8 cellular contexts compared by ENCODE assay signal in genomic region chr13:110907951-110908898, GRCh38. TPM values are rescaled to one million over a fixed set of nuclear protein-coding genes. Genes with fewer than 3 reads are reported as not detected.
DNase-seq lines count a peak whose midpoint lies in the region; ATAC-seq and TF ChIP-seq lines count a peak whose summit lies in the region.
"Had no signal": no experiment of that assay in that cellular context is flagged by ENCODE, and none has a peak within 500 bp of the region (broad histone marks: within the 10 kb centered on the region; RNA-seq: fewer than 3 reads in every experiment).

No MANE protein-coding gene starts in this region.

- 19 to 59% methylated on average over 9 of the region's 9 CpGs for WGBS in sigmoid colon, 2 donors

- no peak for ATAC-seq in GM21515 (IDR thresholded peaks at IDR 0.05; ENCODE audit: unreplicated experiment)

- in situ Hi-C loops in HAP-1 (cut with MboI; ENCODE audit: low sequenced_read_pairs): no loop called here

- peak; percentile 45 to 53 for DNase-seq in HAP-1 (ENCODE audit: low spot score in 2 of 2)
- DNase-seq in NCI-H526 (lab: John Stamatoyannopoulos, UW): peak; percentile 80 to 93
- DNase-seq in fibroblast of the aortic adventitia (ENCODE audit: low read depth): peak; percentile 35
- no peak for DNase-seq in sigmoid colon
- no peak for DNase-seq in OCI-M2 (lab: John Stamatoyannopoulos, UW; ENCODE audit: unreplicated experiment)
- DNase-seq in MV-4-11 (lab: John Stamatoyannopoulos, UW): no peak
- DNase-seq: left cardiac atrium had no signal

- peak overlapping the region; percentile 13 to 68 (median 36) for H3K27ac ChIP-seq in sigmoid colon

- H3K9me3 ChIP-seq in HAP-1 (no peaks in the 10 kb centered on the region), sigmoid colon (no peaks in the 10 kb centered on the region)

- TF ChIP-seq EP300 in sigmoid colon (IDR thresholded peaks at IDR 0.05): no peak

- H3K27me3 ChIP-seq in HAP-1 (ENCODE audit: low read depth) (no peaks in the 10 kb centered on the region), sigmoid colon (no peaks in the 10 kb centered on the region)

- H3K36me3 ChIP-seq in HAP-1 (replicated peaks) (peaks cover 55% of the 10 kb centered on the region), sigmoid colon (peaks cover 0 to 44% (median 2%) of the 10 kb centered on the region in 4 donors)

- H3K4me1 ChIP-seq in HAP-1 (peaks cover 25% of the 10 kb centered on the region), sigmoid colon (peaks cover 0 to 83% (median 70%) of the 10 kb centered on the region in 4 donors)

- TF ChIP-seq CTCF in fibroblast of the aortic adventitia (IDR thresholded peaks at IDR 0.05; ENCODE audit: insufficient read depth, low read length) (no peak), sigmoid colon (IDR thresholded peaks at IDR 0.05) (no peak)

- intact Hi-C loops in sigmoid colon (cut with DNase I): no loop called here

- TF ChIP-seq POLR2A in sigmoid colon (IDR thresholded peaks at IDR 0.05): no peak

- H3K4me3 ChIP-seq in HAP-1 (no peak overlapping the region), fibroblast of the aortic adventitia (ENCODE audit: low read depth, low read length) (no peak overlapping the region), sigmoid colon (no peak overlapping the region)

RNA-seq across cellular contexts. Expression of gene ANKRD10, which starts 6.6 kb away (rescaled TPM):
- total RNA-seq in fibroblast of the aortic adventitia (ENCODE audit: low replicate concordance): 76.5 and 84.2 TPM in 2 replicates
- 100 to 1,000 TPM; 141 to 179 (median 150) TPM for total RNA-seq in sigmoid colon
- 10 to 100 TPM; 41.4 to 73.0 (median 44.9) TPM for polyA plus RNA-seq in sigmoid colon

Comparison
In these comparisons a context has a peak if more than half of its experiments do, and no peak if none do; other contexts are left out.
1. DNase-seq: peak in HAP-1 (2 of 2), NCI-H526 (2 of 2) and fibroblast of the aortic adventitia (single experiment); none in sigmoid colon (single experiment), OCI-M2 (single experiment) and MV-4-11 (single experiment).